Comparison of ENCODE assay signal across 22 cellular contexts in genomic region chr2:1414121-1414520, GRCh38. TPM values are rescaled to one million over a fixed set of nuclear protein-coding genes. Genes with fewer than 3 reads are reported as not detected.
"Had no signal": no experiment of that assay in that cellular context is flagged by ENCODE, and none has a peak within 500 bp of the region (broad histone marks: within the 10 kb centered on the region; RNA-seq: fewer than 3 reads in every experiment).

No MANE protein-coding gene starts in this region.

- H3K4me3 Mint-ChIP-seq: activated B cell treated with CpG ODN at 0.5 μM for 24 hours; activated CD4-positive, alpha-beta memory T cell treated with anti-CD3 and anti-CD28 coated beads for 36 hours; activated CD4-positive, alpha-beta T cell treated with anti-CD3 and anti-CD28 coated beads, Interleukin-2, amount 10 ng/mL, durations not matched to agents 7 days and 5 days; activated naive CD4-positive, alpha-beta T cell treated with anti-CD3 and anti-CD28 coated beads for 36 hours; activated naive CD8-positive, alpha-beta T cell treated with anti-CD3 and anti-CD28 coated beads for 36 hours; activated T-cell treated with anti-CD3 and anti-CD28 coated beads, Interleukin-2, amount 50 U/mL, for 4 hours; T-helper 1 cell treated with Interleukin-12 subunit alpha and Interleukin-12 subunit beta and Interleukin-4 antibody, amounts not matched to agents 30 μg/mL and 1 μg/mL, for 36 hours had no signal

- ATAC-seq: activated T-cell treated with anti-CD3 and anti-CD28 coated beads, Interleukin-2, amount 50 U/mL, for 4 hours; SK-N-SH treated with all-trans-retinoic acid at 6 μM for 48 hours had no signal

- H3K36me3 Mint-ChIP-seq: activated CD4-positive, alpha-beta memory T cell treated with anti-CD3 and anti-CD28 coated beads for 36 hours; activated naive CD8-positive, alpha-beta T cell treated with anti-CD3 and anti-CD28 coated beads for 36 hours had no signal

- H3K36me3 ChIP-seq: brain microvascular endothelial cell, SJSA1 had no signal

- H3K4me1 Mint-ChIP-seq: activated B cell treated with CpG ODN at 0.5 μM for 24 hours; activated CD4-positive, alpha-beta T cell treated with anti-CD3 and anti-CD28 coated beads, Interleukin-2, amount 10 ng/mL, durations not matched to agents 7 days and 5 days; activated naive CD8-positive, alpha-beta T cell treated with anti-CD3 and anti-CD28 coated beads for 36 hours had no signal

- H3K4me3 ChIP-seq: SJSA1 had no signal

- H3K27me3 ChIP-seq: brain microvascular endothelial cell, SJSA1 had no signal

- H3K9me3 Mint-ChIP-seq: activated B cell treated with CpG ODN at 0.5 μM for 24 hours; activated CD4-positive, alpha-beta memory T cell treated with anti-CD3 and anti-CD28 coated beads for 36 hours; activated CD4-positive, alpha-beta T cell treated with anti-CD3 and anti-CD28 coated beads, Interleukin-2, amount 10 ng/mL, durations not matched to agents 7 days and 5 days; activated naive CD4-positive, alpha-beta T cell treated with anti-CD3 and anti-CD28 coated beads for 36 hours; activated naive CD8-positive, alpha-beta T cell treated with anti-CD3 and anti-CD28 coated beads for 36 hours; activated T-cell treated with anti-CD3 and anti-CD28 coated beads, Interleukin-2, amount 50 U/mL, for 4 hours; T-helper 1 cell treated with Interleukin-12 subunit alpha and Interleukin-12 subunit beta and Interleukin-4 antibody, amounts not matched to agents 30 μg/mL and 1 μg/mL, for 36 hours had no signal

- DNase-seq: activated B cell treated with CpG ODN at 0.5 μM for 24 hours; activated CD4-positive, alpha-beta memory T cell treated with anti-CD3 and anti-CD28 coated beads for 36 hours; activated CD4-positive, alpha-beta T cell treated with anti-CD3 and anti-CD28 coated beads, Interleukin-2, amount 10 ng/mL, durations not matched to agents 7 days and 5 days; activated CD8-positive, alpha-beta memory T cell treated with anti-CD3 and anti-CD28 coated beads for 24 hours; activated gamma-delta T cell; activated naive CD4-positive, alpha-beta T cell treated with anti-CD3 and anti-CD28 coated beads for 36 hours; activated naive CD8-positive, alpha-beta T cell treated with anti-CD3 and anti-CD28 coated beads for 36 hours; activated T-cell treated with anti-CD3 and anti-CD28 coated beads, Interleukin-2, amount 50 U/mL, for 4 hours; brain microvascular endothelial cell; KG1; NCI-H1048; NCI-H146; NCI-H187 treated with DMSO at 0.1 percent for 48 hours; NCI-H2081 treated with DMSO at 0.1 percent for 48 hours; NCI-H446; NCI-H524; SHP77 had no signal

- H3K27ac Mint-ChIP-seq: activated B cell treated with CpG ODN at 0.5 μM for 24 hours; activated CD4-positive, alpha-beta memory T cell treated with anti-CD3 and anti-CD28 coated beads for 36 hours; activated CD4-positive, alpha-beta T cell treated with anti-CD3 and anti-CD28 coated beads, Interleukin-2, amount 10 ng/mL, durations not matched to agents 7 days and 5 days; activated naive CD4-positive, alpha-beta T cell treated with anti-CD3 and anti-CD28 coated beads for 36 hours; activated naive CD8-positive, alpha-beta T cell treated with anti-CD3 and anti-CD28 coated beads for 36 hours; T-helper 1 cell treated with Interleukin-12 subunit alpha and Interleukin-12 subunit beta and Interleukin-4 antibody, amounts not matched to agents 30 μg/mL and 1 μg/mL, for 36 hours had no signal

- H3K4me1 ChIP-seq: SJSA1 had no signal

- H3K27ac ChIP-seq: brain microvascular endothelial cell, SJSA1 had no signal

- H3K27me3 Mint-ChIP-seq: activated B cell treated with CpG ODN at 0.5 μM for 24 hours; activated CD4-positive, alpha-beta memory T cell treated with anti-CD3 and anti-CD28 coated beads for 36 hours; activated CD4-positive, alpha-beta T cell treated with anti-CD3 and anti-CD28 coated beads, Interleukin-2, amount 10 ng/mL, durations not matched to agents 7 days and 5 days; activated naive CD8-positive, alpha-beta T cell treated with anti-CD3 and anti-CD28 coated beads for 36 hours had no signal

RNA-seq across cellular contexts. Expression of gene TPO, which starts 0.9 kb away (rescaled TPM):
- total RNA-seq: activated B cell treated with CpG ODN at 0.5 μM for 24 hours; activated CD4-positive, alpha-beta memory T cell treated with anti-CD3 and anti-CD28 coated beads for 36 hours; activated naive CD4-positive, alpha-beta T cell treated with anti-CD3 and anti-CD28 coated beads for 36 hours; activated naive CD8-positive, alpha-beta T cell treated with anti-CD3 and anti-CD28 coated beads for 36 hours; activated T-cell treated with anti-CD3 and anti-CD28 coated beads, Interleukin-2, amount 50 U/mL, for 4 hours; LHCN-M2; M059J; SJSA1 had no signal
